In the genomic region with DNA sequence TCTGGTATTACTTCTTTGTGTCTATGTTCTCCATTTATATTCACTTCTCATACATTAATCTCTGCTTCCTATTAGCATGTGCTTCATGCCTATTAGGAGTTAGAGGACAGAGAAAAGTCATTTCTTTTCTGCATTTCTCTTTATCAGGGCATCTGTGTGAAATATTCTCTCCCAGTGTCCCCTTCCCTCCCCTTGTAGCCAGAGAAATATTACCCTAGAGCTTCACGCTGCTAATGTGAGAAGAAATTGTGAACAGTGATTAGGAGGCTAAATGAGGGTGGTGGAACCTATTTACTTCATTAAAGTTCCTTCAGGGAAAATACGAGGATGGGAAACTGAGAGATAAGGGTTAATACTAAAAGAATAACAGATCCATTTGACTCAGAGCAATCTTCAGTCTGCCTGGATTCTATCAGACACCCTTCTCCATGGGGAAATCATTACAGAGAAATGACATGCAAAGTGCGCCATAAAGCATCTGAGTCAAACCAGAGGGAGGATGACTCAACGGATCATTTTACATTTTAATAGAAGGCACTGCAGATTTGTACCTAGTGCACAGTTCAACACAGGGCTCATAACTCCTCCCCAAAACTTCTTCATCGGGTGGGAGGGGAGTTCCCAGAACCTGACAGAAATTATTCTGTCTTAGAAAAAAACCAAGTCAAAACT, we compare ENCODE assay signal across 9 cellular contexts.
DNase-seq lines count a peak whose midpoint lies in the region; ATAC-seq, FAIRE-seq and TF ChIP-seq lines count a peak whose summit lies in the region.
"Had no signal": no experiment of that assay in that cellular context is flagged by ENCODE, and none has a peak within 500 bp of the region (broad histone marks: within the 10 kb centered on the region; RNA-seq: fewer than 3 reads in every experiment).

No MANE protein-coding gene starts in this region.

- no peaks in the 10 kb centered on the region for H3K9me3 Mint-ChIP-seq in GM23338

- no peak overlapping the region for H3K27ac ChIP-seq in RWPE1
- no peak overlapping the region for H3K27ac ChIP-seq in epithelial cell of prostate
- H3K27ac ChIP-seq in GM23338 (ENCODE audit: low read depth), result no peak overlapping the region

- H3K4me3 Mint-ChIP-seq in GM23338, result no peak overlapping the region

- H4K20me1 ChIP-seq in GM23338 (replicated peaks; ENCODE audit: insufficient read depth), result no peaks in the 10 kb centered on the region

- CTCF ChIA-PET in RWPE1 (lab: Yijun Ruan, JAX), result no interaction called here

- TF ChIP-seq CTCF in RWPE1 (conservative IDR thresholded peaks at IDR 0.05; ENCODE audit: low read depth) (no peak), GM23338 (conservative IDR thresholded peaks at IDR 0.05; ENCODE audit: low read depth in 2 of 2) (no peak)

- H3F3A ChIP-seq in GM23338 (replicated peaks; ENCODE audit: low read depth), result no peaks in the 10 kb centered on the region

- no peak for FAIRE-seq in GM12892 (lab: Jason Lieb, UNC)
- FAIRE-seq: A204.1 had no signal

- peaks cover 8% of the 10 kb centered on the region for H3K4me1 Mint-ChIP-seq in GM23338

- H3K36me3 Mint-ChIP-seq in GM23338 (ENCODE audit: low read depth), result no peaks in the 10 kb centered on the region

- no peaks in the 10 kb centered on the region for H3K27me3 ChIP-seq in GM23338 (ENCODE audit: insufficient read depth)

- no peak overlapping the region for H3K4me2 ChIP-seq in GM23338

- H3K9me2 ChIP-seq in GM23338 (ENCODE audit: insufficient read depth), result no peaks in the 10 kb centered on the region

- POLR2A ChIA-PET in RWPE1 (lab: Yijun Ruan, JAX; ENCODE audit: low non-redundant PET), result no interaction called here

- H3K4me3 ChIP-seq in GM23338, result no peak overlapping the region

- no peak for ATAC-seq in GM23338
- no peak for ATAC-seq in HG02763 (IDR thresholded peaks at IDR 0.05; ENCODE audit: unreplicated experiment)

- no peak for TF ChIP-seq POLR2A in GM12892 (IDR thresholded peaks at IDR 0.05; ENCODE audit: low read depth, low read length)

- peak; percentile 40 for DNase-seq in DMS53 (lab: John Stamatoyannopoulos, UW)
- no peak for DNase-seq in DMS53 treated with DMSO at 0.1 percent for 48 hours (lab: John Stamatoyannopoulos, UW; ENCODE audit: unreplicated experiment)
- peak; percentile 71 for DNase-seq in RWPE1 (ENCODE audit: low spot score)
- DNase-seq in epithelial cell of prostate (ENCODE audit: low read depth, low spot score), result peak; percentile 56
- DNase-seq in stimulated activated CD4-positive, alpha-beta T cell treated with anti-CD3 and anti-CD28 coated beads, Interleukin-2, amount 100 ng/mL, for 24 hours, result peak; percentile 44 to 70
- DNase-seq in GM12892 (ENCODE audit: insufficient read length), result no peak
- DNase-seq in GM23338 (ENCODE audit: low spot score), result no peak

- H3K27ac Mint-ChIP-seq in GM23338, result no peak overlapping the region

- no peaks in the 10 kb centered on the region; the same call in 1 of the 2 replicates for H3K4me1 ChIP-seq in GM23338 (ENCODE audit: insufficient read depth)

- no peak overlapping the region for H2AFZ ChIP-seq in GM23338

- H3K79me2 ChIP-seq in GM23338 (replicated peaks; ENCODE audit: insufficient read depth), result no peaks in the 10 kb centered on the region

- H3K27me3 Mint-ChIP-seq in GM23338 (ENCODE audit: insufficient read depth, low read depth, poor library complexity), result peaks cover 4% of the 10 kb centered on the region

- H3K36me3 ChIP-seq in GM23338 (ENCODE audit: insufficient read depth), result no peaks in the 10 kb centered on the region

TF ChIP-seq in GM23338, 12 proteins besides CTCF, POLR2A, EP300 and RAD21:
- TF ChIP-seq, protein P1, sequence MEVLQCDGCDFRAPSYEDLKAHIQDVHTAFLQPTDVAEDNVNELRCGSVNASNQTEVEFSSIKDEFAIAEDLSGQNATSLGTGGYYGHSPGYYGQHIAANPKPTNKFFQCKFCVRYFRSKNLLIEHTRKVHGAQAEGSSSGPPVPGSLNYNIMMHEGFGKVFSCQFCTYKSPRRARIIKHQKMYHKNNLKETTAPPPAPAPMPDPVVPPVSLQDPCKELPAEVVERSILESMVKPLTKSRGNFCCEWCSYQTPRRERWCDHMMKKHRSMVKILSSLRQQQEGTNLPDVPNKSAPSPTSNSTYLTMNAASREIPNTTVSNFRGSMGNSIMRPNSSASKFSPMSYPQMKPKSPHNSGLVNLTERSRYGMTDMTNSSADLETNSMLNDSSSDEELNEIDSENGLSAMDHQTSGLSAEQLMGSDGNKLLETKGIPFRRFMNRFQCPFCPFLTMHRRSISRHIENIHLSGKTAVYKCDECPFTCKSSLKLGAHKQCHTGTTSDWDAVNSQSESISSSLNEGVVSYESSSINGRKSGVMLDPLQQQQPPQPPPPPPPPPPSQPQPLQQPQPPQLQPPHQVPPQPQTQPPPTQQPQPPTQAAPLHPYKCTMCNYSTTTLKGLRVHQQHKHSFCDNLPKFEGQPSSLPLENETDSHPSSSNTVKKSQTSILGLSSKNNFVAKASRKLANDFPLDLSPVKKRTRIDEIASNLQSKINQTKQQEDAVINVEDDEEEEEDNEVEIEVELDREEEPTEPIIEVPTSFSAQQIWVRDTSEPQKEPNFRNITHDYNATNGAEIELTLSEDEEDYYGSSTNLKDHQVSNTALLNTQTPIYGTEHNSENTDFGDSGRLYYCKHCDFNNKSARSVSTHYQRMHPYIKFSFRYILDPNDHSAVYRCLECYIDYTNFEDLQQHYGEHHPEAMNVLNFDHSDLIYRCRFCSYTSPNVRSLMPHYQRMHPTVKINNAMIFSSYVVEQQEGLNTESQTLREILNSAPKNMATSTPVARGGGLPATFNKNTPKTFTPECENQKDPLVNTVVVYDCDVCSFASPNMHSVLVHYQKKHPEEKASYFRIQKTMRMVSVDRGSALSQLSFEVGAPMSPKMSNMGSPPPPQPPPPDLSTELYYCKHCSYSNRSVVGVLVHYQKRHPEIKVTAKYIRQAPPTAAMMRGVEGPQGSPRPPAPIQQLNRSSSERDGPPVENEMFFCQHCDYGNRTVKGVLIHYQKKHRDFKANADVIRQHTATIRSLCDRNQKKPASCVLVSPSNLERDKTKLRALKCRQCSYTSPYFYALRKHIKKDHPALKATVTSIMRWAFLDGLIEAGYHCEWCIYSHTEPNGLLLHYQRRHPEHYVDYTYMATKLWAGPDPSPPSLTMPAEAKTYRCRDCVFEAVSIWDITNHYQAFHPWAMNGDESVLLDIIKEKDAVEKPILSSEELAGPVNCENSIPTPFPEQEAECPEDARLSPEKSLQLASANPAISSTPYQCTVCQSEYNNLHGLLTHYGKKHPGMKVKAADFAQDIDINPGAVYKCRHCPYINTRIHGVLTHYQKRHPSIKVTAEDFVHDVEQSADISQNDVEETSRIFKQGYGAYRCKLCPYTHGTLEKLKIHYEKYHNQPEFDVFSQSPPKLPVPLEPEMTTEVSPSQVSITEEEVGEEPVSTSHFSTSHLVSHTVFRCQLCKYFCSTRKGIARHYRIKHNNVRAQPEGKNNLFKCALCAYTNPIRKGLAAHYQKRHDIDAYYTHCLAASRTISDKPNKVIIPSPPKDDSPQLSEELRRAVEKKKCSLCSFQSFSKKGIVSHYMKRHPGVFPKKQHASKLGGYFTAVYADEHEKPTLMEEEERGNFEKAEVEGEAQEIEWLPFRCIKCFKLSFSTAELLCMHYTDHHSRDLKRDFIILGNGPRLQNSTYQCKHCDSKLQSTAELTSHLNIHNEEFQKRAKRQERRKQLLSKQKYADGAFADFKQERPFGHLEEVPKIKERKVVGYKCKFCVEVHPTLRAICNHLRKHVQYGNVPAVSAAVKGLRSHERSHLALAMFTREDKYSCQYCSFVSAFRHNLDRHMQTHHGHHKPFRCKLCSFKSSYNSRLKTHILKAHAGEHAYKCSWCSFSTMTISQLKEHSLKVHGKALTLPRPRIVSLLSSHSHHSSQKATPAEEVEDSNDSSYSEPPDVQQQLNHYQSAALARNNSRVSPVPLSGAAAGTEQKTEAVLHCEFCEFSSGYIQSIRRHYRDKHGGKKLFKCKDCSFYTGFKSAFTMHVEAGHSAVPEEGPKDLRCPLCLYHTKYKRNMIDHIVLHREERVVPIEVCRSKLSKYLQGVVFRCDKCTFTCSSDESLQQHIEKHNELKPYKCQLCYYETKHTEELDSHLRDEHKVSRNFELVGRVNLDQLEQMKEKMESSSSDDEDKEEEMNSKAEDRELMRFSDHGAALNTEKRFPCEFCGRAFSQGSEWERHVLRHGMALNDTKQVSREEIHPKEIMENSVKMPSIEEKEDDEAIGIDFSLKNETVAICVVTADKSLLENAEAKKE (CRISPR knock-in tag; IDR thresholded peaks at IDR 0.05), result no peak
- TF ChIP-seq CREB1 (CRISPR knock-in tag; IDR thresholded peaks at IDR 0.05; ENCODE audit: low read depth) (no peak), ZNF331 (CRISPR knock-in tag; IDR thresholded peaks at IDR 0.05; ENCODE audit: low read depth) (no peak), EZH2phosphoT487 (IDR thresholded peaks at IDR 0.05; ENCODE audit: unreplicated experiment) (no peak), POLR2AphosphoS5 (IDR thresholded peaks at IDR 0.05; ENCODE audit: low read depth) (no peak)
- TF ChIP-seq, protein P2, sequence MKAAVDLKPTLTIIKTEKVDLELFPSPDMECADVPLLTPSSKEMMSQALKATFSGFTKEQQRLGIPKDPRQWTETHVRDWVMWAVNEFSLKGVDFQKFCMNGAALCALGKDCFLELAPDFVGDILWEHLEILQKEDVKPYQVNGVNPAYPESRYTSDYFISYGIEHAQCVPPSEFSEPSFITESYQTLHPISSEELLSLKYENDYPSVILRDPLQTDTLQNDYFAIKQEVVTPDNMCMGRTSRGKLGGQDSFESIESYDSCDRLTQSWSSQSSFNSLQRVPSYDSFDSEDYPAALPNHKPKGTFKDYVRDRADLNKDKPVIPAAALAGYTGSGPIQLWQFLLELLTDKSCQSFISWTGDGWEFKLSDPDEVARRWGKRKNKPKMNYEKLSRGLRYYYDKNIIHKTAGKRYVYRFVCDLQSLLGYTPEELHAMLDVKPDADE (IDR thresholded peaks at IDR 0.05), result no peak

Comparison
In these comparisons a context has a peak if more than half of its experiments do, and no peak if none do; other contexts are left out.
1. DNase-seq: peak in DMS53 (single experiment), RWPE1 (single experiment), epithelial cell of prostate (single experiment) and stimulated activated CD4-positive, alpha-beta T cell treated with anti-CD3 and anti-CD28 coated beads, Interleukin-2, amount 100 ng/mL, for 24 hours (2 of 2); none in DMS53 treated with DMSO at 0.1 percent for 48 hours (single experiment), GM12892 (single experiment) and GM23338 (single experiment).